Comparison of ENCODE assay signal across 34 cellular contexts in genomic region chr19:20860339-20860738, GRCh38.
"Had no signal": no experiment of that assay in that cellular context is flagged by ENCODE, and none has a peak within 500 bp of the region (broad histone marks: within the 10 kb centered on the region; RNA-seq: fewer than 3 reads in every experiment).

No MANE protein-coding gene starts in this region.

- H3K36me3 ChIP-seq: MG63 had no signal

- DNase-seq: Karpas-422, Kasumi-1, MG63, MM.1S, MV-4-11, NCI-H1048, NCI-H1092, NCI-H1092 treated with DMSO at 0.1 percent for 48 hours, NCI-H1105, NCI-H1105 treated with DMSO at 0.1 percent for 48 hours, NCI-H1417, NCI-H1417 treated with DMSO at 0.1 percent for 48 hours, NCI-H1436, NCI-H1436 treated with DMSO at 0.1 percent for 48 hours, NCI-H146, NCI-H1694, NCI-H1694 treated with DMSO at 0.1 percent for 48 hours, NCI-H187, NCI-H187 treated with DMSO at 0.1 percent for 48 hours, NCI-H1930, NCI-H2029, NCI-H2029 treated with DMSO at 0.1 percent for 48 hours, NCI-H2081, NCI-H2081 treated with DMSO at 0.1 percent for 48 hours, NCI-H2107, NCI-H2171, NCI-H2171 treated with DMSO at 0.1 percent for 48 hours, NCI-H2227 treated with DMSO at 0.1 percent for 48 hours, NCI-H226, NCI-H345, NCI-H446, NCI-H446 treated with DMSO at 0.1 percent for 48 hours, NCI-H510A, NCI-H510A treated with DMSO at 0.1 percent for 48 hours had no signal

- H3K27me3 ChIP-seq: MG63 had no signal

- H3K9me3 ChIP-seq: MG63 had no signal

- H3K4me3 ChIP-seq: MG63 had no signal
